In the genomic region with DNA sequence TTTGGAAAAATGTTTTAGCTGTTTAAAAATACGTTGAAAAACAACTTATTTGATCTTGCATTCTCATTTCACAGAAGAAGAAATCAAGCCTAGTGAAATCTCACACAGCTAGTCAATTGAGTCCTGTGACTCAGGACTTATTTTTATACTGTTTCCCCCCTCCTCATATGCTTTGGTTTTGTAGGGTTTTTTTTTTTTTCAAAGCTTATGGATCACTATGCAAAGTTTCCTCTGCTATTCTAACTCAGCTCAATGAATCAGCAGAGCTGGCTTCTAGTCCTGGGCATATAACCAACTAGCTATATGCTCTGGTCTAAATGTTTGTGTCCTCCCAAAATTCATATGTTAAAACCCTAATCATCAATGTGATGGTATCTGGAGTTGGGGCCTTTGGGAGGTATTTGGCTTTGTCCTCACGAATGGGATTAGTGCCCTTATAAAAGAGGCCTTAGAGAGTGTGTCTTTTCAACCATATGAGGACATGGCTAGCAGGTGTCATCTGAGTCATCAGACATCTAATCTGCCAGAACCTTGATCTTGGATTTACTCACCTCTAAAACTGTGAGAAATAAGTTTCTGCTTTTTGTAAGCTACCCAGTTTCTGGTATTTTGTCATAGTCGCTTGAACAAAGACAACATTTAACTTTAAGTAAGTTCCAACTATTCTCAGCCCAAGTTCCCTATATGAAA, we compare ENCODE assay signal across 12 cellular contexts.
DNase-seq lines count a peak whose midpoint lies in the region; ATAC-seq and TF ChIP-seq lines count a peak whose summit lies in the region.
"Had no signal": no experiment of that assay in that cellular context is flagged by ENCODE, and none has a peak within 500 bp of the region (broad histone marks: within the 10 kb centered on the region; RNA-seq: fewer than 3 reads in every experiment).

No MANE protein-coding gene starts in this region.

- no peak for TF ChIP-seq CTCF in A673 (conservative IDR thresholded peaks at IDR 0.05; ENCODE audit: low read depth, low read length)

- H3K4me3 ChIP-seq in A673 (ENCODE audit: low read depth, low read length, poor library complexity, severe bottlenecking): no peak overlapping the region
- H3K4me3 ChIP-seq: gastrocnemius medialis had no signal

- H3K27ac ChIP-seq in A673 (ENCODE audit: low read depth, low read length, poor library complexity, severe bottlenecking): no peak overlapping the region
- H3K27ac ChIP-seq: gastrocnemius medialis had no signal

- no peaks in the 10 kb centered on the region for H3K4me1 ChIP-seq in A673 (ENCODE audit: insufficient read depth, low read length, poor library complexity, severe bottlenecking)
- H3K4me1 ChIP-seq: gastrocnemius medialis had no signal

- ATAC-seq in GM18520 (IDR thresholded peaks at IDR 0.05; ENCODE audit: unreplicated experiment): peak; percentile 74
- peak; percentile 68 for ATAC-seq in GM21447 (IDR thresholded peaks at IDR 0.05; ENCODE audit: unreplicated experiment)
- ATAC-seq in HG03025 (IDR thresholded peaks at IDR 0.05; ENCODE audit: low FRiP score, unreplicated experiment): peak; percentile 65
- ATAC-seq: activated T-helper 17 cell treated with anti-CD3 and anti-CD28 coated beads, Interleukin-2, amount 50 U/mL, for 72 hours; gastrocnemius medialis had no signal

- peak; percentile 37 for DNase-seq in LoVo (ENCODE audit: low spot score)
- no peak for DNase-seq in A673 (ENCODE audit: low spot score)
- no peak for DNase-seq in COLO668 (lab: John Stamatoyannopoulos, UW; ENCODE audit: unreplicated experiment)
- no peak for DNase-seq in stimulated activated CD4-positive, alpha-beta T cell treated with anti-CD3 and anti-CD28 coated beads, Interleukin-2, amount 100 ng/mL, for 48 hours
- DNase-seq in central memory CD4-positive, alpha-beta T cell: no peak
- DNase-seq: effector memory CD4-positive, alpha-beta T cell; gastrocnemius medialis; stimulated activated CD4-positive, alpha-beta T cell treated with anti-CD3 and anti-CD28 coated beads, Interleukin-4, amount 100 ng/mL, for 4 hours had no signal

- intact Hi-C loops in A673 (cut with micrococcal nuclease; ENCODE audit: unreplicated experiment): no loop called here

- no peaks in the 10 kb centered on the region for H3K36me3 ChIP-seq in A673 (ENCODE audit: insufficient read depth, low read length, poor library complexity, severe bottlenecking)
- H3K36me3 ChIP-seq: gastrocnemius medialis had no signal

- BruUV-seq in A673 (replicated peaks; lab: Mats Ljungman, UMichigan): no TSS peak

- H3K9me3 ChIP-seq in A673 (ENCODE audit: low read depth, low read length, poor library complexity, severe bottlenecking): no peaks in the 10 kb centered on the region
- H3K9me3 ChIP-seq: gastrocnemius medialis had no signal

- H3K27me3 ChIP-seq in A673 (replicated peaks; ENCODE audit: insufficient read depth, low read depth, low read length, poor library complexity): peaks cover 61% of the 10 kb centered on the region
- H3K27me3 ChIP-seq: gastrocnemius medialis had no signal

- POLR2A ChIA-PET in A673 (lab: Charles Lee; ENCODE audit: low non-redundant PET): no interaction called here

- CTCF ChIA-PET in A673 (lab: Charles Lee): no interaction called here
